In genomic region chr5:179955062-179955461, GRCh38 we compare ENCODE assay signal across 25 cellular contexts.
"Had no signal": no experiment of that assay in that cellular context is flagged by ENCODE, and none has a peak within 500 bp of the region (broad histone marks: within the 10 kb centered on the region; RNA-seq: fewer than 3 reads in every experiment).

No MANE protein-coding gene starts in this region.

- ATAC-seq: heart right ventricle; mucosa of descending colon; naive thymus-derived CD4-positive, alpha-beta T cell; natural killer cell treated with Interleukin-12 subunit alpha and Interleukin-12 subunit beta and Interleukin-15 and Interleukin-18, amount 100 ng/mL, for 72 hours; stimulated activated naive B cell treated with anti-CD40 and anti-IgM and Interleukin-4, amounts not matched to agents 10 μg/mL and 1 μg/mL and 100 μg/mL, for 72 hours; stimulated activated naive CD8-positive, alpha-beta T cell treated with anti-CD3 and anti-CD28 coated beads, Interleukin-15, Interleukin-2, amounts not matched to agents 100 U/mL and 50 U/mL, for 24 hours; upper lobe of right lung had no signal

- H3K36me3 ChIP-seq: thyroid gland had no signal

- H3K79me2 ChIP-seq: hepatocyte, parathyroid adenoma had no signal

- H3K9me3 Mint-ChIP-seq: naive thymus-derived CD4-positive, alpha-beta T cell; natural killer cell treated with Interleukin-12 subunit alpha and Interleukin-12 subunit beta and Interleukin-15 and Interleukin-18, amount 100 ng/mL, for 72 hours; stimulated activated naive B cell treated with anti-CD40 and anti-IgM and Interleukin-4, amounts not matched to agents 10 μg/mL and 1 μg/mL and 100 μg/mL, for 72 hours had no signal

- H3K27ac ChIP-seq: heart right ventricle, hepatocyte, left ventricle myocardium inferior, parathyroid adenoma, right atrium auricular region, right lobe of liver, stomach, testis, thyroid gland, transverse colon, upper lobe of right lung had no signal

- H3K27me3 ChIP-seq: heart right ventricle, hepatocyte, right atrium auricular region, right lobe of liver, stomach, testis, thyroid gland, transverse colon, upper lobe of right lung had no signal

- H3K4me3 ChIP-seq: heart right ventricle, hepatocyte, left ventricle myocardium inferior, lung, mucosa of descending colon, right atrium auricular region, right lobe of liver, smooth muscle cell, stomach, testis, thyroid gland, transverse colon, upper lobe of right lung had no signal

- H3K4me1 Mint-ChIP-seq: naive thymus-derived CD4-positive, alpha-beta T cell; stimulated activated naive B cell treated with anti-CD40 and anti-IgM and Interleukin-4, amounts not matched to agents 10 μg/mL and 1 μg/mL and 100 μg/mL, for 72 hours had no signal

- H2AFZ ChIP-seq: hepatocyte, parathyroid adenoma had no signal

- H3K4me2 ChIP-seq: hepatocyte, smooth muscle cell had no signal

- H3K9me3 ChIP-seq: heart right ventricle, left ventricle myocardium inferior, mucosa of descending colon, right atrium auricular region, right lobe of liver, stomach, testis, thyroid gland, transverse colon, upper lobe of right lung had no signal

- H3K4me3 Mint-ChIP-seq: naive thymus-derived CD4-positive, alpha-beta T cell; natural killer cell treated with Interleukin-12 subunit alpha and Interleukin-12 subunit beta and Interleukin-15 and Interleukin-18, amount 100 ng/mL, for 72 hours; stimulated activated naive B cell treated with anti-CD40 and anti-IgM and Interleukin-4, amounts not matched to agents 10 μg/mL and 1 μg/mL and 100 μg/mL, for 72 hours had no signal

- DNase-seq: heart right ventricle; islet precursor cell; left ventricle myocardium inferior; midbrain; mucosa of descending colon; naive thymus-derived CD4-positive, alpha-beta T cell; nucleus accumbens; right lobe of liver; stimulated activated CD4-positive, alpha-beta T cell treated with anti-CD3 and anti-CD28 coated beads, Interleukin-1b, Interleukin-23, amount 100 ng/mL, for 48 hours; stimulated activated CD4-positive, alpha-beta T cell treated with anti-CD3 and anti-CD28 coated beads, Interleukin-2, amount 100 ng/mL, for 48 hours; stimulated activated CD4-positive, alpha-beta T cell treated with anti-CD3 and anti-CD28 coated beads, Interleukin-4, amount 100 ng/mL, for 4 hours; stimulated activated CD8-positive, alpha-beta memory T cell treated with anti-CD3 and anti-CD28 coated beads, Interleukin-4, amount 100 ng/mL, for 48 hours; stimulated activated naive B cell treated with anti-CD40 and anti-IgM and Interleukin-4, amounts not matched to agents 10 μg/mL and 1 μg/mL and 100 μg/mL, for 72 hours; stimulated activated naive CD8-positive, alpha-beta T cell treated with anti-CD3 and anti-CD28 coated beads, Interleukin-15, Interleukin-2, amounts not matched to agents 100 U/mL and 50 U/mL, for 24 hours; stomach; testis; thyroid gland; transverse colon; upper lobe of right lung had no signal

- H3K27me3 Mint-ChIP-seq: naive thymus-derived CD4-positive, alpha-beta T cell; natural killer cell treated with Interleukin-12 subunit alpha and Interleukin-12 subunit beta and Interleukin-15 and Interleukin-18, amount 100 ng/mL, for 72 hours; stimulated activated naive B cell treated with anti-CD40 and anti-IgM and Interleukin-4, amounts not matched to agents 10 μg/mL and 1 μg/mL and 100 μg/mL, for 72 hours had no signal

- H3K27ac Mint-ChIP-seq: naive thymus-derived CD4-positive, alpha-beta T cell; natural killer cell treated with Interleukin-12 subunit alpha and Interleukin-12 subunit beta and Interleukin-15 and Interleukin-18, amount 100 ng/mL, for 72 hours; stimulated activated naive B cell treated with anti-CD40 and anti-IgM and Interleukin-4, amounts not matched to agents 10 μg/mL and 1 μg/mL and 100 μg/mL, for 72 hours had no signal

- H3K4me1 ChIP-seq: left ventricle myocardium inferior, parathyroid adenoma, right atrium auricular region, stomach, testis, thyroid gland, transverse colon, upper lobe of right lung had no signal
